20 cellular contexts compared by ENCODE assay signal in the genomic region with DNA sequence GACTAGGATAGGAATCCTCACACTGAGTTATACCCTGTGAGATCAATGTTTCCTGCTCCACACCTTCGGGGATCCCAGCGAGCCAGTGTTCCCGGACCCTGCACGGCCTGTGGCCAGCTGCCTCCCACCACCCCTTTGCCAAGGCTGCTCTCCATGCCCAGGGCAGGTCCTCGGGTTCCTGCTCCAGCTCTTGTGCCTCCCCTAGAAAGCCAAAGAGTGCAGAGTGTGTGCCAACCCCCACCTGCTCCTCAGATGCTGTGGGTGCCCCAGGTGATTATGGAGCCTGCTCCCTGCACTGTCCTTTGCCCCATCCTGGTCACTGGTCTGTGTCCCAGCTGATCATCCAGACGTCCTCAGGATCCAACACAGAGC.
DNase-seq lines count a peak whose midpoint lies in the region; ATAC-seq and TF ChIP-seq lines count a peak whose summit lies in the region.
"Had no signal": no experiment of that assay in that cellular context is flagged by ENCODE, and none has a peak within 500 bp of the region (broad histone marks: within the 10 kb centered on the region; RNA-seq: fewer than 3 reads in every experiment).

No MANE protein-coding gene starts in this region.

- H3K36me3 Mint-ChIP-seq in chondrocyte (ENCODE audit: low read depth) = peaks cover 2% of the 10 kb centered on the region
- H3K36me3 Mint-ChIP-seq in stimulated activated effector memory CD8-positive, alpha-beta T cell treated with anti-CD3 and anti-CD28 coated beads, Interleukin-12 subunit alpha, Interleukin-12 subunit beta, amount 100 ng/mL, for 72 hours = no peaks in the 10 kb centered on the region
- H3K36me3 Mint-ChIP-seq: CD4-positive, CD25-positive, alpha-beta regulatory T cell; CD8-positive, alpha-beta T cell had no signal

- no peaks in the 10 kb centered on the region for H3K36me3 ChIP-seq in left ventricle myocardium inferior
- H3K36me3 ChIP-seq in lower lobe of right lung = no peaks in the 10 kb centered on the region
- H3K36me3 ChIP-seq: HAP-1 had no signal

- peak; percentile 56 for DNase-seq in Right ventricle myocardium inferior (ENCODE audit: missing footprints)
- DNase-seq in left ventricle myocardium inferior = no peak
- DNase-seq in chondrocyte (ENCODE audit: low spot score) = peak; percentile 59
- peak; percentile 24 for DNase-seq in lower lobe of right lung
- no peak for DNase-seq in stimulated activated effector memory CD8-positive, alpha-beta T cell treated with anti-CD3 and anti-CD28 coated beads, Interleukin-12 subunit alpha, Interleukin-12 subunit beta, amount 100 ng/mL, for 72 hours (ENCODE audit: low spot score in 2 of 2)
- no peak for DNase-seq in NCI-H128 (lab: John Stamatoyannopoulos, UW; ENCODE audit: unreplicated experiment)
- DNase-seq: Caco-2; CD4-positive, CD25-positive, alpha-beta regulatory T cell; CD8-positive, alpha-beta T cell; DMS153; DND-41; HFFc6 had no signal

- no peak overlapping the region for H3K27ac Mint-ChIP-seq in chondrocyte (ENCODE audit: unreplicated experiment)
- H3K27ac Mint-ChIP-seq in stimulated activated effector memory CD8-positive, alpha-beta T cell treated with anti-CD3 and anti-CD28 coated beads, Interleukin-12 subunit alpha, Interleukin-12 subunit beta, amount 100 ng/mL, for 72 hours = no peak overlapping the region
- H3K27ac Mint-ChIP-seq: B cell; CD4-positive, CD25-positive, alpha-beta regulatory T cell; CD8-positive, alpha-beta T cell; GM23338; HFFc6 had no signal

- no peak overlapping the region for H3K4me3 Mint-ChIP-seq in chondrocyte (ENCODE audit: unreplicated experiment)
- H3K4me3 Mint-ChIP-seq in stimulated activated effector memory CD8-positive, alpha-beta T cell treated with anti-CD3 and anti-CD28 coated beads, Interleukin-12 subunit alpha, Interleukin-12 subunit beta, amount 100 ng/mL, for 72 hours = no peak overlapping the region
- H3K4me3 Mint-ChIP-seq: B cell; CD4-positive, CD25-positive, alpha-beta regulatory T cell; CD8-positive, alpha-beta T cell; GM23338; HFFc6 had no signal

- H3K9me3 Mint-ChIP-seq in chondrocyte (ENCODE audit: low read depth) = peaks cover 2% of the 10 kb centered on the region
- H3K9me3 Mint-ChIP-seq in stimulated activated effector memory CD8-positive, alpha-beta T cell treated with anti-CD3 and anti-CD28 coated beads, Interleukin-12 subunit alpha, Interleukin-12 subunit beta, amount 100 ng/mL, for 72 hours = peaks cover 3% of the 10 kb centered on the region
- H3K9me3 Mint-ChIP-seq: CD8-positive, alpha-beta T cell; HFFc6 had no signal

- H3K27me3 Mint-ChIP-seq in chondrocyte (ENCODE audit: low read depth) = peaks cover 33% of the 10 kb centered on the region
- H3K27me3 Mint-ChIP-seq: B cell; CD4-positive, CD25-positive, alpha-beta regulatory T cell had no signal

- H3K27ac ChIP-seq in left ventricle myocardium inferior (replicated peaks) (no peak overlapping the region), lower lobe of right lung (no peak overlapping the region)
- H3K27ac ChIP-seq: 22Rv1, BLaER1, C4-2B had no signal

- H3K4me1 Mint-ChIP-seq in chondrocyte (ENCODE audit: low read depth) = no peaks in the 10 kb centered on the region
- peaks cover 15% of the 10 kb centered on the region for H3K4me1 Mint-ChIP-seq in stimulated activated effector memory CD8-positive, alpha-beta T cell treated with anti-CD3 and anti-CD28 coated beads, Interleukin-12 subunit alpha, Interleukin-12 subunit beta, amount 100 ng/mL, for 72 hours
- H3K4me1 Mint-ChIP-seq: B cell; CD4-positive, CD25-positive, alpha-beta regulatory T cell; GM23338 had no signal

- H3K4me1 ChIP-seq in left ventricle myocardium inferior (peaks cover 6% of the 10 kb centered on the region), lower lobe of right lung (no peaks in the 10 kb centered on the region)
- H3K4me1 ChIP-seq: Caco-2, HAP-1 had no signal

- no peak overlapping the region for H3K4me3 ChIP-seq in left ventricle myocardium inferior
- no peak overlapping the region for H3K4me3 ChIP-seq in lower lobe of right lung
- H3K4me3 ChIP-seq: BLaER1, GM23338, HAP-1 had no signal

- H3K27me3 ChIP-seq in left ventricle myocardium inferior (ENCODE audit: low read depth) (peaks cover 30% of the 10 kb centered on the region), lower lobe of right lung (ENCODE audit: low read depth) (no peaks in the 10 kb centered on the region)
- H3K27me3 ChIP-seq: BLaER1 had no signal

- TF ChIP-seq CTCF in left ventricle myocardium inferior (IDR thresholded peaks at IDR 0.05; ENCODE audit: borderline replicate concordance) (no peak), chondrocyte (IDR thresholded peaks at IDR 0.05) (no peak), lower lobe of right lung (IDR thresholded peaks at IDR 0.05) (no peak)

- ATAC-seq in Right ventricle myocardium inferior = no peak
- ATAC-seq in lower lobe of right lung = no peak
- peak; percentile 29 for ATAC-seq in stimulated activated effector memory CD8-positive, alpha-beta T cell treated with anti-CD3 and anti-CD28 coated beads, Interleukin-12 subunit alpha, Interleukin-12 subunit beta, amount 100 ng/mL, for 72 hours
- no peak for ATAC-seq in HG03045 (IDR thresholded peaks at IDR 0.05; ENCODE audit: unreplicated experiment)
- ATAC-seq in HG02610 (IDR thresholded peaks at IDR 0.05; ENCODE audit: unreplicated experiment) = no peak
- ATAC-seq: CD8-positive, alpha-beta T cell; GM23338 had no signal

- H3K9me3 ChIP-seq in left ventricle myocardium inferior (replicated peaks) (no peaks in the 10 kb centered on the region), lower lobe of right lung (no peaks in the 10 kb centered on the region)
- H3K9me3 ChIP-seq: BLaER1, Caco-2, HAP-1 had no signal

- intact Hi-C loops in Right ventricle myocardium inferior (cut with DNase I) (no loop called here), left ventricle myocardium inferior (cut with micrococcal nuclease) (no loop called here), lower lobe of right lung (cut with DNase I) (no loop called here)

Comparison
In these comparisons a context has a peak if more than half of its experiments do, and no peak if none do; other contexts are left out.
1. DNase-seq: peak in Right ventricle myocardium inferior (single experiment), chondrocyte (single experiment) and lower lobe of right lung (single experiment); none in left ventricle myocardium inferior (single experiment), stimulated activated effector memory CD8-positive, alpha-beta T cell treated with anti-CD3 and anti-CD28 coated beads, Interleukin-12 subunit alpha, Interleukin-12 subunit beta, amount 100 ng/mL, for 72 hours (0 of 2) and NCI-H128 (single experiment).